ENCODE assay signal across 1 cellular context in the genomic region with DNA sequence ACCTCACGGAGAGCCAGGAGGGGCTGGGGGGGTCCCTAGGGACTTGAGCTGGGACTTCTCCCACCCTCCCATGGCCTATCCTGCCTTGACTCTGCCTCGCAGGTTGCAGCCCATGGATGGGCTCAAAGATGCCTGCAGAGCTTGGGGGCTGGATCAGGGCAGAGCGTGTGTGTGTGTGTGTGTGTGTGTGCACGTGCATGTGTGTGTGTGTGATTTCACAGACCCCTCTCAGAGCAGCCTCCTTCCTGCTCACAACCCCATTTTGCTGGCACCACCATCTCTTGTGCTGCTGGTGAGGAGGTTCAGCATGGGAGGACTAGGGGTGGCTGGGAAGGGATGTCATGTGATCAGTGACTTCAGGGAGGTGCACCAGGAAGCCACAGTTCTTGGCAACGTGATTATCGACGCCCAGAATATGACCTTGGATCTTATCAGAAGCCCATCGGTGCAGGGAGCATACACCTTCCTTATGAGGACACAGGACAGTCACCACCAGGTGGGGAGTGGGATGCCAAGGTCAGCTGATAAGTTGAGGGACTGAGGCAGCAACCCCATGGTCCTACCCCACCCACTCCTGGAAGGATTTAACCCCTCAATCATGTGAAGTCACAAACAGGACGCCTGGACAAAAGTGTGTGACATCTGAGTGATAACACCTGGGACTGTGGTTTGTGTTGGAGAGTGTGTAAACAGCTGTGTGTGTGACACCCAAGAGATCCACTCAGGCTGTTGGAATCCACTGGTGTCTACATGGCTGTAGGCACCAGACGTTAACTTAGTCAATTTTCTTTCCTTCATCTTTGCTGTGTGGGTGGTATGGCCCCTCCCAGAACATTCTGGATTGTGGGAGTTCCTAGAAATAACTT.
A peak's percentile ranks its signal among the peaks of the same experiment; 100 is the strongest.
TF ChIP-seq lines count a peak whose summit lies in the region.

No MANE protein-coding gene starts in this region.

TF ChIP-seq in K562, 482 proteins besides CTCF, POLR2A, EP300 and RAD21 (continued from another document and continues in another):
- TF ChIP-seq, protein P1, sequence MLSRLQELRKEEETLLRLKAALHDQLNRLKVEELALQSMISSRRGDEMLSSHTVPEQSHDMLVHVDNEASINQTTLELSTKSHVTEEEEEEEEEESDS (CRISPR knock-in tag; IDR thresholded peaks at IDR 0.05), result no peak
- TF ChIP-seq, protein P2, sequence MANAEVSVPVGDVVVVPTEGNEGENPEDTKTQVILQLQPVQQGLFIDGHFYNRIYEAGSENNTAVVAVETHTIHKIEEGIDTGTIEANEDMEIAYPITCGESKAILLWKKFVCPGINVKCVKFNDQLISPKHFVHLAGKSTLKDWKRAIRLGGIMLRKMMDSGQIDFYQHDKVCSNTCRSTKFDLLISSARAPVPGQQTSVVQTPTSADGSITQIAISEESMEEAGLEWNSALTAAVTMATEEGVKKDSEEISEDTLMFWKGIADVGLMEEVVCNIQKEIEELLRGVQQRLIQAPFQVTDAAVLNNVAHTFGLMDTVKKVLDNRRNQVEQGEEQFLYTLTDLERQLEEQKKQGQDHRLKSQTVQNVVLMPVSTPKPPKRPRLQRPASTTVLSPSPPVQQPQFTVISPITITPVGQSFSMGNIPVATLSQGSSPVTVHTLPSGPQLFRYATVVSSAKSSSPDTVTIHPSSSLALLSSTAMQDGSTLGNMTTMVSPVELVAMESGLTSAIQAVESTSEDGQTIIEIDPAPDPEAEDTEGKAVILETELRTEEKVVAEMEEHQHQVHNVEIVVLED (CRISPR knock-in tag; IDR thresholded peaks at IDR 0.05), result no peak
- TF ChIP-seq, protein P3, sequence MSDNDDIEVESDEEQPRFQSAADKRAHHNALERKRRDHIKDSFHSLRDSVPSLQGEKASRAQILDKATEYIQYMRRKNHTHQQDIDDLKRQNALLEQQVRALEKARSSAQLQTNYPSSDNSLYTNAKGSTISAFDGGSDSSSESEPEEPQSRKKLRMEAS (CRISPR knock-in tag; IDR thresholded peaks at IDR 0.05), result no peak
- TF ChIP-seq, protein P4, sequence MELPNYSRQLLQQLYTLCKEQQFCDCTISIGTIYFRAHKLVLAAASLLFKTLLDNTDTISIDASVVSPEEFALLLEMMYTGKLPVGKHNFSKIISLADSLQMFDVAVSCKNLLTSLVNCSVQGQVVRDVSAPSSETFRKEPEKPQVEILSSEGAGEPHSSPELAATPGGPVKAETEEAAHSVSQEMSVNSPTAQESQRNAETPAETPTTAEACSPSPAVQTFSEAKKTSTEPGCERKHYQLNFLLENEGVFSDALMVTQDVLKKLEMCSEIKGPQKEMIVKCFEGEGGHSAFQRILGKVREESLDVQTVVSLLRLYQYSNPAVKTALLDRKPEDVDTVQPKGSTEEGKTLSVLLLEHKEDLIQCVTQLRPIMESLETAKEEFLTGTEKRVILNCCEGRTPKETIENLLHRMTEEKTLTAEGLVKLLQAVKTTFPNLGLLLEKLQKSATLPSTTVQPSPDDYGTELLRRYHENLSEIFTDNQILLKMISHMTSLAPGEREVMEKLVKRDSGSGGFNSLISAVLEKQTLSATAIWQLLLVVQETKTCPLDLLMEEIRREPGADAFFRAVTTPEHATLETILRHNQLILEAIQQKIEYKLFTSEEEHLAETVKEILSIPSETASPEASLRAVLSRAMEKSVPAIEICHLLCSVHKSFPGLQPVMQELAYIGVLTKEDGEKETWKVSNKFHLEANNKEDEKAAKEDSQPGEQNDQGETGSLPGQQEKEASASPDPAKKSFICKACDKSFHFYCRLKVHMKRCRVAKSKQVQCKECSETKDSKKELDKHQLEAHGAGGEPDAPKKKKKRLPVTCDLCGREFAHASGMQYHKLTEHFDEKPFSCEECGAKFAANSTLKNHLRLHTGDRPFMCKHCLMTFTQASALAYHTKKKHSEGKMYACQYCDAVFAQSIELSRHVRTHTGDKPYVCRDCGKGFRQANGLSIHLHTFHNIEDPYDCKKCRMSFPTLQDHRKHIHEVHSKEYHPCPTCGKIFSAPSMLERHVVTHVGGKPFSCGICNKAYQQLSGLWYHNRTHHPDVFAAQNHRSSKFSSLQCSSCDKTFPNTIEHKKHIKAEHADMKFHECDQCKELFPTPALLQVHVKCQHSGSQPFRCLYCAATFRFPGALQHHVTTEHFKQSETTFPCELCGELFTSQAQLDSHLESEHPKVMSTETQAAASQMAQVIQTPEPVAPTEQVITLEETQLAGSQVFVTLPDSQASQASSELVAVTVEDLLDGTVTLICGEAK (IDR thresholded peaks at IDR 0.05), result no peak
- TF ChIP-seq, protein P4 (CRISPR knock-in tag; IDR thresholded peaks at IDR 0.05), result no peak
- TF ChIP-seq, protein P5, sequence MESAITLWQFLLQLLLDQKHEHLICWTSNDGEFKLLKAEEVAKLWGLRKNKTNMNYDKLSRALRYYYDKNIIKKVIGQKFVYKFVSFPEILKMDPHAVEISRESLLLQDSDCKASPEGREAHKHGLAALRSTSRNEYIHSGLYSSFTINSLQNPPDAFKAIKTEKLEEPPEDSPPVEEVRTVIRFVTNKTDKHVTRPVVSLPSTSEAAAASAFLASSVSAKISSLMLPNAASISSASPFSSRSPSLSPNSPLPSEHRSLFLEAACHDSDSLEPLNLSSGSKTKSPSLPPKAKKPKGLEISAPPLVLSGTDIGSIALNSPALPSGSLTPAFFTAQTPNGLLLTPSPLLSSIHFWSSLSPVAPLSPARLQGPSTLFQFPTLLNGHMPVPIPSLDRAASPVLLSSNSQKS (CRISPR knock-in tag; IDR thresholded peaks at IDR 0.05), result no peak
- TF ChIP-seq, protein P6, sequence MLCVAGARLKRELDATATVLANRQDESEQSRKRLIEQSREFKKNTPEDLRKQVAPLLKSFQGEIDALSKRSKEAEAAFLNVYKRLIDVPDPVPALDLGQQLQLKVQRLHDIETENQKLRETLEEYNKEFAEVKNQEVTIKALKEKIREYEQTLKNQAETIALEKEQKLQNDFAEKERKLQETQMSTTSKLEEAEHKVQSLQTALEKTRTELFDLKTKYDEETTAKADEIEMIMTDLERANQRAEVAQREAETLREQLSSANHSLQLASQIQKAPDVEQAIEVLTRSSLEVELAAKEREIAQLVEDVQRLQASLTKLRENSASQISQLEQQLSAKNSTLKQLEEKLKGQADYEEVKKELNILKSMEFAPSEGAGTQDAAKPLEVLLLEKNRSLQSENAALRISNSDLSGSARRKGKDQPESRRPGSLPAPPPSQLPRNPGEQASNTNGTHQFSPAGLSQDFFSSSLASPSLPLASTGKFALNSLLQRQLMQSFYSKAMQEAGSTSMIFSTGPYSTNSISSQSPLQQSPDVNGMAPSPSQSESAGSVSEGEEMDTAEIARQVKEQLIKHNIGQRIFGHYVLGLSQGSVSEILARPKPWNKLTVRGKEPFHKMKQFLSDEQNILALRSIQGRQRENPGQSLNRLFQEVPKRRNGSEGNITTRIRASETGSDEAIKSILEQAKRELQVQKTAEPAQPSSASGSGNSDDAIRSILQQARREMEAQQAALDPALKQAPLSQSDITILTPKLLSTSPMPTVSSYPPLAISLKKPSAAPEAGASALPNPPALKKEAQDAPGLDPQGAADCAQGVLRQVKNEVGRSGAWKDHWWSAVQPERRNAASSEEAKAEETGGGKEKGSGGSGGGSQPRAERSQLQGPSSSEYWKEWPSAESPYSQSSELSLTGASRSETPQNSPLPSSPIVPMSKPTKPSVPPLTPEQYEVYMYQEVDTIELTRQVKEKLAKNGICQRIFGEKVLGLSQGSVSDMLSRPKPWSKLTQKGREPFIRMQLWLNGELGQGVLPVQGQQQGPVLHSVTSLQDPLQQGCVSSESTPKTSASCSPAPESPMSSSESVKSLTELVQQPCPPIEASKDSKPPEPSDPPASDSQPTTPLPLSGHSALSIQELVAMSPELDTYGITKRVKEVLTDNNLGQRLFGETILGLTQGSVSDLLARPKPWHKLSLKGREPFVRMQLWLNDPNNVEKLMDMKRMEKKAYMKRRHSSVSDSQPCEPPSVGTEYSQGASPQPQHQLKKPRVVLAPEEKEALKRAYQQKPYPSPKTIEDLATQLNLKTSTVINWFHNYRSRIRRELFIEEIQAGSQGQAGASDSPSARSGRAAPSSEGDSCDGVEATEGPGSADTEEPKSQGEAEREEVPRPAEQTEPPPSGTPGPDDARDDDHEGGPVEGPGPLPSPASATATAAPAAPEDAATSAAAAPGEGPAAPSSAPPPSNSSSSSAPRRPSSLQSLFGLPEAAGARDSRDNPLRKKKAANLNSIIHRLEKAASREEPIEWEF (CRISPR knock-in tag; IDR thresholded peaks at IDR 0.05), result no peak
- TF ChIP-seq, protein P7, sequence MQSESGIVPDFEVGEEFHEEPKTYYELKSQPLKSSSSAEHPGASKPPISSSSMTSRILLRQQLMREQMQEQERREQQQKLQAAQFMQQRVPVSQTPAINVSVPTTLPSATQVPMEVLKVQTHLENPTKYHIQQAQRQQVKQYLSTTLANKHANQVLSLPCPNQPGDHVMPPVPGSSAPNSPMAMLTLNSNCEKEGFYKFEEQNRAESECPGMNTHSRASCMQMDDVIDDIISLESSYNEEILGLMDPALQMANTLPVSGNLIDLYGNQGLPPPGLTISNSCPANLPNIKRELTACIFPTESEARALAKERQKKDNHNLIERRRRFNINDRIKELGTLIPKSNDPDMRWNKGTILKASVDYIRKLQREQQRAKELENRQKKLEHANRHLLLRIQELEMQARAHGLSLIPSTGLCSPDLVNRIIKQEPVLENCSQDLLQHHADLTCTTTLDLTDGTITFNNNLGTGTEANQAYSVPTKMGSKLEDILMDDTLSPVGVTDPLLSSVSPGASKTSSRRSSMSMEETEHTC (IDR thresholded peaks at IDR 0.05), result no peak
- TF ChIP-seq CBX3 (IDR thresholded peaks at IDR 0.05; ENCODE audit: borderline replicate concordance in 1 of 2, low read length in 2 of 2), result no peak
- TF ChIP-seq SLC30A9 (CRISPR knock-in tag; IDR thresholded peaks at IDR 0.05), result no peak
- TF ChIP-seq WHSC1 (IDR thresholded peaks at IDR 0.05; ENCODE audit: low read length), result no peak
- TF ChIP-seq NFATC3 (IDR thresholded peaks at IDR 0.05), result no peak
- no peak for TF ChIP-seq ZNF561 (CRISPR knock-in tag; conservative IDR thresholded peaks at IDR 0.05)
- TF ChIP-seq TOE1 (IDR thresholded peaks at IDR 0.05; ENCODE audit: borderline replicate concordance), result peak; percentile 87
- TF ChIP-seq TOE1 (CRISPR knock-in tag; IDR thresholded peaks at IDR 0.05; ENCODE audit: borderline replicate concordance, low read depth), result no peak
- TF ChIP-seq CEBPG (CRISPR knock-in tag; IDR thresholded peaks at IDR 0.05), result no peak
- no peak for TF ChIP-seq CEBPG (tag; conservative IDR thresholded peaks at IDR 0.05 in 1 of 2, IDR thresholded peaks at IDR 0.05 in 1 of 2)
- TF ChIP-seq, protein P8, sequence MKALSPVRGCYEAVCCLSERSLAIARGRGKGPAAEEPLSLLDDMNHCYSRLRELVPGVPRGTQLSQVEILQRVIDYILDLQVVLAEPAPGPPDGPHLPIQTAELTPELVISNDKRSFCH (CRISPR knock-in tag; IDR thresholded peaks at IDR 0.05), result no peak
- TF ChIP-seq, protein P8 (tag; IDR thresholded peaks at IDR 0.05), result no peak; the same call in 1 of the 2 replicates
- TF ChIP-seq RFX5 (IDR thresholded peaks at IDR 0.05; ENCODE audit: low read depth, low read length), result no peak
- no peak for TF ChIP-seq GABPA (tag; conservative IDR thresholded peaks at IDR 0.05; ENCODE audit: low read depth)
- TF ChIP-seq, protein P9, sequence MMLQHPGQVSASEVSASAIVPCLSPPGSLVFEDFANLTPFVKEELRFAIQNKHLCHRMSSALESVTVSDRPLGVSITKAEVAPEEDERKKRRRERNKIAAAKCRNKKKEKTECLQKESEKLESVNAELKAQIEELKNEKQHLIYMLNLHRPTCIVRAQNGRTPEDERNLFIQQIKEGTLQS (IDR thresholded peaks at IDR 0.05), result no peak
- TF ChIP-seq, protein P9 (CRISPR knock-in tag; conservative IDR thresholded peaks at IDR 0.05), result no peak
- TF ChIP-seq SMARCA4 (IDR thresholded peaks at IDR 0.05), result no peak
- TF ChIP-seq NFRKB (IDR thresholded peaks at IDR 0.05; ENCODE audit: low read depth), result no peak
- TF ChIP-seq CBX1 (IDR thresholded peaks at IDR 0.05; ENCODE audit: low read depth), result no peak
- no peak for TF ChIP-seq RBM22 (IDR thresholded peaks at IDR 0.05; ENCODE audit: low read depth, low read length, poor library complexity, severe bottlenecking)
- TF ChIP-seq, protein P10, sequence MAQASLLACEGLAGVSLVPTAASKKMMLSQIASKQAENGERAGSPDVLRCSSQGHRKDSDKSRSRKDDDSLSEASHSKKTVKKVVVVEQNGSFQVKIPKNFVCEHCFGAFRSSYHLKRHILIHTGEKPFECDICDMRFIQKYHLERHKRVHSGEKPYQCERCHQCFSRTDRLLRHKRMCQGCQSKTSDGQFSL (CRISPR knock-in tag; IDR thresholded peaks at IDR 0.05), result no peak
- TF ChIP-seq, protein P10 (tag; IDR thresholded peaks at IDR 0.05), result no peak
- no peak for TF ChIP-seq ZSCAN32 (CRISPR knock-in tag; IDR thresholded peaks at IDR 0.05)
- 0 out of 2 replicates have a peak, but pooled peaks have one; percentile 9 for TF ChIP-seq CBFA2T2 (conservative IDR thresholded peaks at IDR 0.05)
- no peak for TF ChIP-seq ZFP30 (CRISPR knock-in tag; IDR thresholded peaks at IDR 0.05; ENCODE audit: borderline replicate concordance)
